In the genomic region with DNA sequence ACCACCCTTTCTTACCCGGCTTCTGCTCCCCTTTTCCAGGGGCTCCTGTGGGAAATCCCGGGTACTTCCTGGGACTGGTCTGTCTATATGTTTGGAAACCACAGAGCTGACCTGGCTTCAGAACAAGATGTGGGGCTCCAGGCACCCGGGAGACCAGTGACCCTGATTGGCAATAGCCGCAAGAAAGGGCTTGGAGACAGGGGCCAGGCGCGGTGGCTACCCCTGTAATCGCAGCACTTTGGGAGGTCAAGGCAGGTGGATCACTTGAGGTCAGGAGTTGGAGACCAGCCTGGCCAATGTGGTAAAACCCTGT, we compare ENCODE assay signal across 8 cellular contexts. TPM values are rescaled to one million over a fixed set of nuclear protein-coding genes. Genes with fewer than 3 reads are reported as not detected.
DNase-seq lines count a peak whose midpoint lies in the region; ATAC-seq, FAIRE-seq and TF ChIP-seq lines count a peak whose summit lies in the region.

No MANE protein-coding gene starts in this region.

- FAIRE-seq in pancreas (lab: Jason Lieb, UNC) = no peak

- H3K4me3 Mint-ChIP-seq in Caco-2 (ENCODE audit: unreplicated experiment) = peak overlapping the region; percentile 73

- no peak for TF ChIP-seq CTCF in Caco-2 (IDR thresholded peaks at IDR 0.05; ENCODE audit: insufficient read depth in 1 of 2, low read depth in 1 of 2, low read length in 1 of 2, severe bottlenecking in 1 of 2, unreplicated experiment in 1 of 2)
- TF ChIP-seq CTCF in esophagus squamous epithelium (IDR thresholded peaks at IDR 0.05) = peak in 1 of 6 experiments; percentile 2
- no peak for TF ChIP-seq CTCF in pancreas (IDR thresholded peaks at IDR 0.05)

- CTCF ChIA-PET in Caco-2 (lab: Charles Lee) = interaction anchor here (0.5 to 4.2 kb wide), 13 partner anchors 23 to 144 kb away, joined by 3 to 21 read pairs (median 5); partner anchors contain the start of gene SCYL1

- peaks cover 61% of the 10 kb centered on the region for H3K36me3 Mint-ChIP-seq in Caco-2 (ENCODE audit: insufficient read depth, unreplicated experiment)

- H3K36me3 ChIP-seq in Caco-2 (ENCODE audit: control insufficient read depth, insufficient read depth, low read length) (peaks cover 2% of the 10 kb centered on the region; the same call in 1 of the 2 replicates), SK-N-MC (ENCODE audit: insufficient read depth, low read length) (no peaks in the 10 kb centered on the region), esophagus squamous epithelium (peaks cover 0 to 15% (median 11%) of the 10 kb centered on the region in 3 donors), pancreas (peaks cover 0 to 15% (median 0%) of the 10 kb centered on the region in 3 donors)

- POLR2A ChIA-PET in Caco-2 (lab: Charles Lee) = interaction anchor here (0.6 to 7.8 kb wide), 12 partner anchors 10 to 88 kb away, joined by 3 to 104 read pairs (median 7); partner anchors contain the start of genes FRMD8 and MALAT1

- peaks cover 51% of the 10 kb centered on the region for H3K4me1 Mint-ChIP-seq in Caco-2 (ENCODE audit: low read depth, unreplicated experiment)

- peak overlapping the region; percentile 95 for H3K27ac Mint-ChIP-seq in Caco-2 (ENCODE audit: unreplicated experiment)

- H3K9me3 ChIP-seq in Caco-2 (no peaks in the 10 kb centered on the region), SK-N-MC (ENCODE audit: low read depth, low read length) (no peaks in the 10 kb centered on the region), esophagus squamous epithelium (no peaks in the 10 kb centered on the region), pancreas (no peaks in the 10 kb centered on the region)

- peaks cover 5% of the 10 kb centered on the region for H3K27me3 Mint-ChIP-seq in Caco-2 (ENCODE audit: insufficient read depth, unreplicated experiment)

- H3K4me3 ChIP-seq in Caco-2 (ENCODE audit: low read depth, low read length) (peak overlapping the region; percentile 2), SK-N-MC (peak overlapping the region; percentile 77), esophagus squamous epithelium (peak overlapping the region; percentile 2 to 95 (median 84)), pancreas (peak overlapping the region in 2 of 4 donors; percentile 81 to 93)

- no peak for ATAC-seq in pancreas

- TF ChIP-seq POLR2A in esophagus squamous epithelium (IDR thresholded peaks at IDR 0.05) = no peak

- no TSS peak for BruUV-seq in Caco-2 (replicated peaks; lab: Mats Ljungman, UMichigan)

- intact Hi-C loops in Caco-2 (cut with micrococcal nuclease; ENCODE audit: unreplicated experiment) (loop anchor here (2.0 to 5.0 kb wide), 3 partner anchors 49 to 142 kb away; no protein-coding TSS in a partner anchor), esophagus squamous epithelium (cut with DNase I) (loop anchor here (5.0 kb wide), 1 partner anchor 37 kb away; the partner anchor contains the start of gene SLC25A45), pancreas (cut with DNase I) (loop anchor here in 2 of 3 donors (5.0 kb wide), 2 partner anchors 48 to 93 kb away; no protein-coding TSS in a partner anchor)

- H3K27ac ChIP-seq in SK-N-MC = peak overlapping the region; percentile 99
- H3K27ac ChIP-seq in esophagus squamous epithelium = peak overlapping the region; percentile 99 to 100 (median 100)
- peak overlapping the region; percentile 98 to 99 (median 99) for H3K27ac ChIP-seq in pancreas

- H3K9me3 Mint-ChIP-seq in Caco-2 (ENCODE audit: unreplicated experiment) = no peaks in the 10 kb centered on the region

- WGBS in esophagus squamous epithelium, 2 donors = 25 to 31% methylated on average over 2 to 6 of the region's 7 CpGs
- 15 to 20% methylated on average over 7 of the region's 7 CpGs for WGBS in pancreas, 2 donors

- H3K27me3 ChIP-seq in Caco-2 (replicated peaks; ENCODE audit: control insufficient read depth, insufficient read depth, low read length) = no peaks in the 10 kb centered on the region
- H3K27me3 ChIP-seq in esophagus squamous epithelium = no peaks in the 10 kb centered on the region
- H3K27me3 ChIP-seq in pancreas = no peaks in the 10 kb centered on the region

- H3K4me1 ChIP-seq in Caco-2 = peaks cover 55% of the 10 kb centered on the region
- H3K4me1 ChIP-seq in esophagus squamous epithelium = peaks cover 44 to 65% (median 50%) of the 10 kb centered on the region in 3 donors
- H3K4me1 ChIP-seq in pancreas = peaks cover 36 to 51% (median 44%) of the 10 kb centered on the region in 3 donors

- DNase-seq in Caco-2 (no peak), SK-N-MC (ENCODE audit: low read depth, low spot score) (no peak), esophagus squamous epithelium (lab: John Stamatoyannopoulos, UW) (no peak), pancreas (peak in 3 of 6 donors; percentile 56 to 60 (median 58)), cerebellar nuclear complex (lab: John Stamatoyannopoulos, UW) (no peak), A172 (ENCODE audit: low spot score) (no peak), mesenteric fat pad (ENCODE audit: low spot score) (no peak), GDM1 (lab: John Stamatoyannopoulos, UW) (no peak)

- H3K9ac ChIP-seq in SK-N-MC (ENCODE audit: insufficient read length) = peak overlapping the region; percentile 98

RNA-seq across cellular contexts. Expression of gene NEAT1, which starts 3.2 kb away (rescaled TPM):
- 235 and 254 TPM in 2 replicates for total RNA-seq in Caco-2 (2022)
- 100 to 1,000 TPM in 3 of 4 donors, 10 to 100 TPM in 1; 30.6 to 705 (median 357) TPM for total RNA-seq in esophagus squamous epithelium
- total RNA-seq in pancreas = 1,000 to 10,000 TPM in 1 of 6 donors, 100 to 1,000 TPM in 5; 295 to 1,475 (median 528) TPM
- polyA plus RNA-seq in pancreas = 1,000 to 10,000 TPM; 1,390 to 2,770 TPM
- total RNA-seq in A172 (2014; rRNA removed; shearing (Covaris generic)) = 20.6 and 28.9 TPM in 2 replicates
- 1,527 TPM for total RNA-seq in mesenteric fat pad

RNA-seq across cellular contexts. Expression of gene FRMD8, which starts 33.0 kb away (rescaled TPM):
- total RNA-seq in Caco-2 (2022) (35.1 and 38.2 TPM in 2 replicates), esophagus squamous epithelium (10 to 100 TPM; 44.1 to 88.7 (median 81.0) TPM), pancreas (10 to 100 TPM; 15.4 to 28.9 (median 18.8) TPM), mesenteric fat pad (44.0 TPM)
- 10 to 100 TPM; 15.0 to 15.7 TPM for polyA plus RNA-seq in pancreas
- 21.5 and 36.9 TPM in 2 replicates for total RNA-seq in A172 (2014; rRNA removed; shearing (Covaris generic))

RNA-seq across cellular contexts. Expression of gene SLC25A45, which starts 37.0 kb away (rescaled TPM):
- total RNA-seq in Caco-2 (2022) (8.1 and 8.5 TPM in 2 replicates), esophagus squamous epithelium (1 to 10 TPM; 1.9 to 7.7 (median 4.0) TPM), pancreas (10 to 100 TPM; 16.2 to 53.4 (median 26.3) TPM), mesenteric fat pad (8.7 TPM)
- 10 to 100 TPM; 38.0 to 58.2 TPM for polyA plus RNA-seq in pancreas
- 3.5 and 7.0 TPM in 2 replicates for total RNA-seq in A172 (2014; rRNA removed; shearing (Covaris generic))
